In genomic region chr4:128604204-128604603, GRCh38 we compare ENCODE assay signal across 18 cellular contexts.
DNase-seq lines count a peak whose midpoint lies in the region; ATAC-seq, FAIRE-seq and TF ChIP-seq lines count a peak whose summit lies in the region.
"Had no signal": no experiment of that assay in that cellular context is flagged by ENCODE, and none has a peak within 500 bp of the region (broad histone marks: within the 10 kb centered on the region; RNA-seq: fewer than 3 reads in every experiment).

No MANE protein-coding gene starts in this region.

- H3K27me3 ChIP-seq in GM23338 (ENCODE audit: insufficient read depth) (no peaks in the 10 kb centered on the region), RWPE2 (ENCODE audit: insufficient read depth, poor library complexity, severe bottlenecking) (no peaks in the 10 kb centered on the region), keratinocyte (ENCODE audit: control insufficient read depth, extremely low read depth, insufficient read depth, low read length) (no peaks in the 10 kb centered on the region), thyroid gland (no peaks in the 10 kb centered on the region), transverse colon (no peaks in the 10 kb centered on the region), left ventricle myocardium inferior (ENCODE audit: low read depth) (no peaks in the 10 kb centered on the region)
- H3K27me3 ChIP-seq: BE2C had no signal

- H4K20me1 ChIP-seq in GM23338 (replicated peaks; ENCODE audit: insufficient read depth) (no peaks in the 10 kb centered on the region), keratinocyte (ENCODE audit: control insufficient read depth, extremely low read depth, insufficient read depth, low read length) (no peaks in the 10 kb centered on the region)

- no peak for TF ChIP-seq EP300 in transverse colon (IDR thresholded peaks at IDR 0.05; ENCODE audit: low read depth)

- TF ChIP-seq POLR2A in thyroid gland (IDR thresholded peaks at IDR 0.05) (no peak), transverse colon (IDR thresholded peaks at IDR 0.05) (no peak)

- no peak overlapping the region for H3K9ac ChIP-seq in keratinocyte (ENCODE audit: control insufficient read depth, extremely low read depth, insufficient read depth, low read length)

- H3K79me2 ChIP-seq in GM23338 (replicated peaks; ENCODE audit: insufficient read depth): no peaks in the 10 kb centered on the region
- no peaks in the 10 kb centered on the region for H3K79me2 ChIP-seq in keratinocyte (ENCODE audit: control insufficient read depth, insufficient read depth, low read length)

- no peak for TF ChIP-seq CTCF in GM23338 (conservative IDR thresholded peaks at IDR 0.05; ENCODE audit: low read depth in 2 of 2)
- TF ChIP-seq CTCF in RWPE2 (IDR thresholded peaks at IDR 0.05; ENCODE audit: poor library complexity, severe bottlenecking): no peak
- no peak for TF ChIP-seq CTCF in keratinocyte (optimal IDR thresholded peaks at IDR 0.05 in 1 of 3, IDR thresholded peaks at IDR 0.05 in 1 of 3, conservative IDR thresholded peaks at IDR 0.05 in 1 of 3; ENCODE audit: extremely low read depth in 1 of 3, insufficient read depth in 2 of 3, low read length in 3 of 3)
- no peak for TF ChIP-seq CTCF in thyroid gland (IDR thresholded peaks at IDR 0.05)
- TF ChIP-seq CTCF in transverse colon (IDR thresholded peaks at IDR 0.05): no peak
- no peak for TF ChIP-seq CTCF in left ventricle myocardium inferior (IDR thresholded peaks at IDR 0.05; ENCODE audit: borderline replicate concordance)

- intact Hi-C loops in thyroid gland (cut with DNase I): no loop called here
- intact Hi-C loops in transverse colon (cut with DNase I; ENCODE audit: low total_unique reads): no loop called here
- intact Hi-C loops in left ventricle myocardium inferior (cut with micrococcal nuclease): no loop called here

- H3K9me1 ChIP-seq in keratinocyte (ENCODE audit: control insufficient read depth, extremely low read depth, insufficient read depth, low read length): no peaks in the 10 kb centered on the region

- H3K36me3 ChIP-seq in GM23338 (ENCODE audit: insufficient read depth) (no peaks in the 10 kb centered on the region; the same call in 1 of the 2 replicates), RWPE2 (ENCODE audit: low read depth) (no peaks in the 10 kb centered on the region), keratinocyte (ENCODE audit: control insufficient read depth in 2 of 2, extremely low read depth in 1 of 2, insufficient read depth in 2 of 2, low read length in 2 of 2) (no peaks in the 10 kb centered on the region), thyroid gland (no peaks in the 10 kb centered on the region), transverse colon (no peaks in the 10 kb centered on the region), left ventricle myocardium inferior (no peaks in the 10 kb centered on the region)
- H3K36me3 ChIP-seq: BE2C, HAP-1 had no signal

- DNase-seq in GM23338 (ENCODE audit: low spot score): no peak
- no peak for DNase-seq in RWPE2 (ENCODE audit: low spot score)
- DNase-seq in keratinocyte (ENCODE audit: low read depth, low spot score): no peak
- no peak for DNase-seq in thyroid gland
- DNase-seq in transverse colon: no peak
- DNase-seq in left ventricle myocardium inferior: no peak
- DNase-seq: BE2C; CD4-positive, alpha-beta memory T cell; DMS153; DMS79 treated with DMSO at 0.1 percent for 48 hours; GOT3 had no signal

- peaks cover 27% of the 10 kb centered on the region for H3K4me1 Mint-ChIP-seq in GM23338

- H3K4me3 Mint-ChIP-seq in GM23338: no peak overlapping the region
- H3K4me3 Mint-ChIP-seq: CD4-positive, alpha-beta memory T cell had no signal

- H3K4me2 ChIP-seq in GM23338 (no peak overlapping the region), keratinocyte (ENCODE audit: control insufficient read depth, extremely low read depth, insufficient read depth, low read depth, low read length) (peak overlapping the region; percentile 29)

- H3K27ac ChIP-seq in GM23338 (ENCODE audit: low read depth) (no peak overlapping the region), RWPE2 (ENCODE audit: poor library complexity, severe bottlenecking) (peak overlapping the region; percentile 26), keratinocyte (ENCODE audit: control insufficient read depth, insufficient read depth, low read length) (peak overlapping the region; percentile 47), thyroid gland (peak overlapping the region in 2 of 3 donors; percentile 7 to 31), transverse colon (no peak overlapping the region), left ventricle myocardium inferior (replicated peaks) (no peak overlapping the region)
- H3K27ac ChIP-seq: C4-2B, HL-60 had no signal

- FAIRE-seq in keratinocyte (lab: Jason Lieb, UNC): no peak
- FAIRE-seq: A204.1, G401.6, GM12891 had no signal

- H2AFZ ChIP-seq in GM23338 (peak overlapping the region; percentile 61), keratinocyte (ENCODE audit: control insufficient read depth, low read length) (no peak overlapping the region)

- WGBS in thyroid gland, 2 donors: 90 to 92% methylated on average over 1 of the region's 1 CpG
- WGBS in transverse colon (ENCODE audit: low coverage in 1 of 2), 2 donors: 73 to 91% methylated on average over 1 of the region's 1 CpG

- ATAC-seq in GM23338 (no peak), RWPE2 (ENCODE audit: low read depth) (no peak), esophagus mucosa (no peak)

- in situ Hi-C loops in transverse colon (cut with MboI; ENCODE audit: low pct_ligation_motif_present in 1 of 4, low pct_unique_long_range_greater_than_20kb in 1 of 4, low sequenced_read_pairs in 3 of 4): no loop called here

- H3K4me1 ChIP-seq in GM23338 (ENCODE audit: insufficient read depth) (peaks cover 20% of the 10 kb centered on the region), RWPE2 (ENCODE audit: insufficient read depth, poor library complexity, severe bottlenecking) (peaks cover 35% of the 10 kb centered on the region), keratinocyte (ENCODE audit: control insufficient read depth, extremely low read depth, insufficient read depth, low read length) (peaks cover 48% of the 10 kb centered on the region), thyroid gland (peaks cover 40 to 62% of the 10 kb centered on the region in 2 donors), transverse colon (peaks cover 14 to 22% (median 18%) of the 10 kb centered on the region in 4 donors), left ventricle myocardium inferior (peaks cover 36% of the 10 kb centered on the region)

- no peaks in the 10 kb centered on the region for H3K9me3 ChIP-seq in RWPE2 (ENCODE audit: severe bottlenecking)
- no peaks in the 10 kb centered on the region for H3K9me3 ChIP-seq in keratinocyte (ENCODE audit: control insufficient read depth, low read depth, low read length)
- H3K9me3 ChIP-seq in thyroid gland: no peaks in the 10 kb centered on the region
- H3K9me3 ChIP-seq in transverse colon: no peaks in the 10 kb centered on the region
- no peaks in the 10 kb centered on the region for H3K9me3 ChIP-seq in left ventricle myocardium inferior (replicated peaks)
- H3K9me3 ChIP-seq: BE2C, HAP-1 had no signal

- H3K36me3 Mint-ChIP-seq in GM23338 (ENCODE audit: low read depth): no peaks in the 10 kb centered on the region; the same call in 2 of the 3 replicates
- H3K36me3 Mint-ChIP-seq: CD4-positive, alpha-beta memory T cell had no signal

- H3K4me3 ChIP-seq in GM23338 (no peak overlapping the region), RWPE2 (ENCODE audit: severe bottlenecking) (no peak overlapping the region), keratinocyte (ENCODE audit: control insufficient read depth in 2 of 3, extremely low read depth in 1 of 3, insufficient read depth in 2 of 3, low read depth in 1 of 3, low read length in 3 of 3) (no peak overlapping the region), thyroid gland (replicated peaks in 1 of 3) (no peak overlapping the region), transverse colon (no peak overlapping the region), left ventricle myocardium inferior (no peak overlapping the region)
- H3K4me3 ChIP-seq: HAP-1 had no signal

- no peaks in the 10 kb centered on the region for H3K27me3 Mint-ChIP-seq in GM23338 (ENCODE audit: insufficient read depth, low read depth, poor library complexity)

- no peaks in the 10 kb centered on the region for H3K9me3 Mint-ChIP-seq in GM23338
- H3K9me3 Mint-ChIP-seq: CD4-positive, alpha-beta memory T cell had no signal

- H3K27ac Mint-ChIP-seq in GM23338: 0 out of 2 replicates have a peak overlapping the region, but pooled peaks have one; percentile 5

- no peaks in the 10 kb centered on the region for H3F3A ChIP-seq in GM23338 (replicated peaks; ENCODE audit: low read depth)

- H3K9me2 ChIP-seq in GM23338 (ENCODE audit: insufficient read depth): no peaks in the 10 kb centered on the region

- dilution Hi-C loops in keratinocyte (cut with MboI; ENCODE audit: extremely low pct_ligation_motif_present, low sequenced_read_pairs): no loop called here

TF ChIP-seq in GM23338, 12 proteins besides CTCF, POLR2A, EP300 and RAD21 (continues in another document):
- TF ChIP-seq NANOG (IDR thresholded peaks at IDR 0.05; ENCODE audit: borderline replicate concordance) (no peak), JUNB (IDR thresholded peaks at IDR 0.05; ENCODE audit: unreplicated experiment) (no peak), REST (IDR thresholded peaks at IDR 0.05; ENCODE audit: unreplicated experiment) (no peak), STAT1 (IDR thresholded peaks at IDR 0.05; ENCODE audit: unreplicated experiment) (no peak), EZH2 (IDR thresholded peaks at IDR 0.05; ENCODE audit: low read depth, unreplicated experiment) (no peak)

Comparison
In these comparisons a context has a peak if more than half of its experiments do, and no peak if none do; other contexts are left out.
1. H3K27ac ChIP-seq: peak in RWPE2 (single experiment), keratinocyte (single experiment) and thyroid gland (2 of 3); none in GM23338 (single experiment), transverse colon (0 of 4) and left ventricle myocardium inferior (single experiment).